Comparison of ENCODE assay signal across 18 cellular contexts in genomic region chr4:115720611-115721010, GRCh38.
"Had no signal": no experiment of that assay in that cellular context is flagged by ENCODE, and none has a peak within 500 bp of the region (broad histone marks: within the 10 kb centered on the region; RNA-seq: fewer than 3 reads in every experiment).

No MANE protein-coding gene starts in this region.

- H3K4me3 ChIP-seq: esophagus squamous epithelium, ovary, right lobe of liver, stomach had no signal

- DNase-seq: activated CD4-positive, alpha-beta T cell treated with anti-CD3 and anti-CD28 coated beads for 36 hours; activated CD4-positive, alpha-beta T cell treated with anti-CD3 and anti-CD28 coated beads, Interleukin-2, amount 50 U/mL, for 48 hours; activated naive CD8-positive, alpha-beta T cell treated with anti-CD3 and anti-CD28 coated beads for 36 hours; amniotic stem cell; brain microvascular endothelial cell; cerebellar nuclear complex; effector CD4-positive, alpha-beta T cell; esophagus squamous epithelium; mesendoderm; natural killer cell; ovary; right lobe of liver; stimulated activated CD4-positive, alpha-beta T cell treated with anti-CD3 and anti-CD28 coated beads, Interleukin-4, amount 100 ng/mL, for 24 hours; stomach had no signal

- H3K4me1 Mint-ChIP-seq: activated CD4-positive, alpha-beta T cell treated with anti-CD3 and anti-CD28 coated beads for 36 hours; activated naive CD8-positive, alpha-beta T cell treated with anti-CD3 and anti-CD28 coated beads for 36 hours; natural killer cell; stimulated activated effector memory CD8-positive, alpha-beta T cell treated with anti-CD3 and anti-CD28 coated beads, Interleukin-12 subunit alpha, Interleukin-12 subunit beta, amount 100 ng/mL, for 72 hours; WTC11 had no signal

- H3K36me3 ChIP-seq: brain microvascular endothelial cell, esophagus squamous epithelium, ovary, right lobe of liver, stomach had no signal

- H3K27ac ChIP-seq: brain microvascular endothelial cell, esophagus squamous epithelium, ovary, right lobe of liver, stomach had no signal

- H3K9me3 ChIP-seq: esophagus squamous epithelium, ovary, right lobe of liver, stomach had no signal

- H3K27me3 ChIP-seq: brain microvascular endothelial cell, esophagus squamous epithelium, ovary, right lobe of liver, stomach had no signal

- H3K4me3 Mint-ChIP-seq: activated CD4-positive, alpha-beta T cell treated with anti-CD3 and anti-CD28 coated beads for 36 hours; activated naive CD8-positive, alpha-beta T cell treated with anti-CD3 and anti-CD28 coated beads for 36 hours; activated T-helper 1 cell treated with anti-CD3 and anti-CD28 coated beads, Interleukin-12 subunit alpha, Interleukin-12 subunit beta, Interleukin-2, Interleukin-4 antibody, amounts not matched to agents 30 ng/mL and 10 ng/mL and 1 ng/mL, durations not matched to agents 14 hours and 24 hours and 36 hours; natural killer cell; stimulated activated effector memory CD8-positive, alpha-beta T cell treated with anti-CD3 and anti-CD28 coated beads, Interleukin-12 subunit alpha, Interleukin-12 subunit beta, amount 100 ng/mL, for 72 hours; type B pancreatic cell; WTC11 had no signal

- H3K4me1 ChIP-seq: esophagus squamous epithelium, right lobe of liver, stomach had no signal

- H3K36me3 Mint-ChIP-seq: activated naive CD8-positive, alpha-beta T cell treated with anti-CD3 and anti-CD28 coated beads for 36 hours; natural killer cell; stimulated activated effector memory CD8-positive, alpha-beta T cell treated with anti-CD3 and anti-CD28 coated beads, Interleukin-12 subunit alpha, Interleukin-12 subunit beta, amount 100 ng/mL, for 72 hours; type B pancreatic cell; WTC11 had no signal

- H3K9me3 Mint-ChIP-seq: activated naive CD8-positive, alpha-beta T cell treated with anti-CD3 and anti-CD28 coated beads for 36 hours; activated T-helper 1 cell treated with anti-CD3 and anti-CD28 coated beads, Interleukin-12 subunit alpha, Interleukin-12 subunit beta, Interleukin-2, Interleukin-4 antibody, amounts not matched to agents 30 ng/mL and 10 ng/mL and 1 ng/mL, durations not matched to agents 14 hours and 24 hours and 36 hours; type B pancreatic cell; WTC11 had no signal

- H3K27me3 Mint-ChIP-seq: activated CD4-positive, alpha-beta T cell treated with anti-CD3 and anti-CD28 coated beads for 36 hours; activated naive CD8-positive, alpha-beta T cell treated with anti-CD3 and anti-CD28 coated beads for 36 hours; type B pancreatic cell had no signal

- H3K27ac Mint-ChIP-seq: activated CD4-positive, alpha-beta T cell treated with anti-CD3 and anti-CD28 coated beads for 36 hours; activated naive CD8-positive, alpha-beta T cell treated with anti-CD3 and anti-CD28 coated beads for 36 hours; activated T-helper 1 cell treated with anti-CD3 and anti-CD28 coated beads, Interleukin-12 subunit alpha, Interleukin-12 subunit beta, Interleukin-2, Interleukin-4 antibody, amounts not matched to agents 30 ng/mL and 10 ng/mL and 1 ng/mL, durations not matched to agents 14 hours and 24 hours and 36 hours; natural killer cell; stimulated activated effector memory CD8-positive, alpha-beta T cell treated with anti-CD3 and anti-CD28 coated beads, Interleukin-12 subunit alpha, Interleukin-12 subunit beta, amount 100 ng/mL, for 72 hours; type B pancreatic cell; WTC11 had no signal
